Comparison of ENCODE assay signal across 22 cellular contexts in genomic region chr12:123543541-123543940, GRCh38. TPM values are rescaled to one million over a fixed set of nuclear protein-coding genes. Genes with fewer than 3 reads are reported as not detected.
DNase-seq lines count a peak whose midpoint lies in the region; ATAC-seq, FAIRE-seq and TF ChIP-seq lines count a peak whose summit lies in the region.
"Had no signal": no experiment of that assay in that cellular context is flagged by ENCODE, and none has a peak within 500 bp of the region (broad histone marks: within the 10 kb centered on the region; RNA-seq: fewer than 3 reads in every experiment).

No MANE protein-coding gene starts in this region.

- dilution Hi-C loops in IMR-90 (cut with HindIII; ENCODE audit: low sequenced_read_pairs, unreplicated experiment) = no loop called here

- no peak overlapping the region for H3K4me3 Mint-ChIP-seq in HFFc6
- H3K4me3 Mint-ChIP-seq: CD14-positive monocyte; CD4-positive, alpha-beta T cell; CD8-positive, alpha-beta memory T cell; GM23338; H9 had no signal

- no peak overlapping the region for H3K4ac ChIP-seq in IMR-90 (ENCODE audit: low read depth, low read length)

- H2BK5ac ChIP-seq in IMR-90 (ENCODE audit: low read depth, low read length, poor library complexity, severe bottlenecking) = no peak overlapping the region

- POLR2A ChIA-PET in IMR-90 (lab: Charles Lee; ENCODE audit: unreplicated experiment) = no interaction called here

- peak; percentile 30 for DNase-seq in NCI-H82 (lab: John Stamatoyannopoulos, UW)
- no peak for DNase-seq in NCI-H82 treated with DMSO at 0.1 percent for 48 hours (lab: John Stamatoyannopoulos, UW; ENCODE audit: unreplicated experiment)
- DNase-seq in IMR-90 = no peak
- peak; percentile 19 for DNase-seq in kidney
- no peak for DNase-seq in HFFc6
- no peak for DNase-seq in smooth muscle cell (lab: John Stamatoyannopoulos, UW; ENCODE audit: unreplicated experiment)
- DNase-seq: BE2C; CD4-positive, alpha-beta T cell; CD8-positive, alpha-beta memory T cell; DMS 273 treated with DMSO at 0.1 percent for 48 hours; DMS79; EL; GDM1; H9 had no signal

- TF ChIP-seq CTCF in IMR-90 (conservative IDR thresholded peaks at IDR 0.05; ENCODE audit: low read depth, low read length) = no peak
- no peak for TF ChIP-seq CTCF in kidney (IDR thresholded peaks at IDR 0.05; ENCODE audit: borderline replicate concordance, extremely low read depth, insufficient read depth)
- no peak for TF ChIP-seq CTCF in HFFc6 (IDR thresholded peaks at IDR 0.05)
- TF ChIP-seq CTCF in smooth muscle cell (IDR thresholded peaks at IDR 0.05; ENCODE audit: borderline replicate concordance, insufficient read depth, poor library complexity, severe bottlenecking) = no peak

- peak overlapping the region; percentile 45 for H2AK9ac ChIP-seq in IMR-90 (replicated peaks; ENCODE audit: low read depth, low read length, poor library complexity)

- no TSS peak for BruUV-seq in IMR-90 (replicated peaks; lab: Mats Ljungman, UMichigan)

- no peak overlapping the region for H4K91ac ChIP-seq in IMR-90 (ENCODE audit: insufficient read depth, low read depth, low read length)

- H3K18ac ChIP-seq in IMR-90 (ENCODE audit: low read depth, low read length) = no peak overlapping the region

- H3K36me3 Mint-ChIP-seq in HFFc6 (ENCODE audit: low read depth) = no peaks in the 10 kb centered on the region
- H3K36me3 Mint-ChIP-seq: CD14-positive monocyte had no signal

- no peaks in the 10 kb centered on the region for H4K20me1 ChIP-seq in IMR-90 (ENCODE audit: insufficient read depth, low read length)
- H4K20me1 ChIP-seq in smooth muscle cell (ENCODE audit: low read depth) = no peaks in the 10 kb centered on the region
- H4K20me1 ChIP-seq: BLaER1 treated with 17β-estradiol and CSF1 and Interleukin-3, amounts not matched to agents 10 nM and 100 nM had no signal

- H3K27ac ChIP-seq in IMR-90 (ENCODE audit: insufficient read depth, low read length) = no peak overlapping the region
- no peak overlapping the region for H3K27ac ChIP-seq in kidney (ENCODE audit: low read depth in 2 of 2, low read length in 2 of 2)
- H3K27ac ChIP-seq in smooth muscle cell (ENCODE audit: low read depth) = no peak overlapping the region
- H3K27ac ChIP-seq: 22Rv1; BLaER1 treated with 17β-estradiol and CSF1 and Interleukin-3, amounts not matched to agents 10 nM and 100 nM had no signal

- H2BK20ac ChIP-seq in IMR-90 (ENCODE audit: low read depth, low read length) = no peak overlapping the region

- H3K4me3 ChIP-seq in IMR-90 (ENCODE audit: insufficient read depth, low read depth, low read length) = no peak overlapping the region
- no peak overlapping the region for H3K4me3 ChIP-seq in kidney (ENCODE audit: low read length in 2 of 2)
- no peak overlapping the region for H3K4me3 ChIP-seq in smooth muscle cell
- H3K4me3 ChIP-seq: BLaER1 treated with 17β-estradiol and CSF1 and Interleukin-3, amounts not matched to agents 10 nM and 100 nM; GM23338 had no signal

- H3K4me1 ChIP-seq in IMR-90 (ENCODE audit: control insufficient read depth, insufficient read depth, low read length) = no peaks in the 10 kb centered on the region
- H3K4me1 ChIP-seq in kidney (ENCODE audit: control insufficient read depth in 1 of 2, insufficient read depth in 1 of 2, low read depth in 1 of 2, low read length in 2 of 2) = no peaks in the 10 kb centered on the region
- H3K4me1 ChIP-seq in smooth muscle cell (ENCODE audit: low read depth) = no peaks in the 10 kb centered on the region
- H3K4me1 ChIP-seq: BE2C; BLaER1 treated with 17β-estradiol and CSF1 and Interleukin-3, amounts not matched to agents 10 nM and 100 nM had no signal

- H3K9me3 Mint-ChIP-seq in HFFc6 = no peaks in the 10 kb centered on the region
- H3K9me3 Mint-ChIP-seq: CD4-positive, alpha-beta T cell; CD8-positive, alpha-beta memory T cell; GM23338 had no signal

- H4K5ac ChIP-seq in IMR-90 (ENCODE audit: low read depth, low read length) = no peak overlapping the region

- no peaks in the 10 kb centered on the region for H3K79me2 ChIP-seq in smooth muscle cell (ENCODE audit: low read depth)

- H3K23ac ChIP-seq in IMR-90 (ENCODE audit: low read depth, low read length) = no peak overlapping the region

- H3K27me3 ChIP-seq in IMR-90 (ENCODE audit: control insufficient read depth, insufficient read depth, low read length) (peaks cover 10% of the 10 kb centered on the region), smooth muscle cell (ENCODE audit: low read depth) (no peaks in the 10 kb centered on the region)
- H3K27me3 ChIP-seq: BE2C; BLaER1 treated with 17β-estradiol and CSF1 and Interleukin-3, amounts not matched to agents 10 nM and 100 nM had no signal

- H3K14ac ChIP-seq in IMR-90 (replicated peaks; ENCODE audit: low read depth, low read length) = no peak overlapping the region

- peaks cover 7% of the 10 kb centered on the region for H3K27me3 Mint-ChIP-seq in HFFc6 (ENCODE audit: insufficient read depth)
- H3K27me3 Mint-ChIP-seq: CD4-positive, alpha-beta T cell had no signal

- no peak overlapping the region for H4K8ac ChIP-seq in IMR-90 (ENCODE audit: low read depth in 2 of 2, low read length in 2 of 2)

- WGBS in IMR-90 (ENCODE audit: extremely low coverage in 2 of 2, insufficient read length in 1 of 2), 2 experiments = no CpG with 5 or more reads among the region's 4 CpGs
- WGBS in smooth muscle cell (ENCODE audit: low lambda C conversion rate) = 99% methylated on average over 4 of the region's 4 CpGs

- no peak for ATAC-seq in IMR-90 (ENCODE audit: low read depth)
- ATAC-seq: GM23338, HCT116 had no signal

- no peak overlapping the region for H2AFZ ChIP-seq in IMR-90 (replicated peaks; ENCODE audit: low read length, poor library complexity)
- no peak overlapping the region for H2AFZ ChIP-seq in smooth muscle cell (ENCODE audit: low read depth)
- H2AFZ ChIP-seq: GM23338 had no signal

- no peak for FAIRE-seq in kidney (lab: Jason Lieb, UNC)
- FAIRE-seq: A204.1, D721Med, GM12892 had no signal

- no peak overlapping the region for H3K4me2 ChIP-seq in IMR-90 (ENCODE audit: low read depth, low read length)
- H3K4me2 ChIP-seq in smooth muscle cell = no peak overlapping the region
- H3K4me2 ChIP-seq: BLaER1 treated with 17β-estradiol and CSF1 and Interleukin-3, amounts not matched to agents 10 nM and 100 nM; GM23338 had no signal

- no peak for TF ChIP-seq POLR2A in IMR-90 (IDR thresholded peaks at IDR 0.05; ENCODE audit: low read depth, low read length)

- H3K79me1 ChIP-seq in IMR-90 (ENCODE audit: low read depth in 1 of 2, low read length in 2 of 2) = no peaks in the 10 kb centered on the region

- H3K9ac ChIP-seq in IMR-90 (ENCODE audit: low read depth, low read length) (no peak overlapping the region), kidney (ENCODE audit: low read length in 2 of 2) (no peak overlapping the region), smooth muscle cell (ENCODE audit: low read depth) (no peak overlapping the region)
- H3K9ac ChIP-seq: BLaER1 treated with 17β-estradiol and CSF1 and Interleukin-3, amounts not matched to agents 10 nM and 100 nM had no signal

- H2BK120ac ChIP-seq in IMR-90 (ENCODE audit: low read depth, low read length) = no peak overlapping the region

- H2AK5ac ChIP-seq in IMR-90 (ENCODE audit: low read depth, low read length) = no peak overlapping the region

- H3K9me3 ChIP-seq in IMR-90 (ENCODE audit: control insufficient read depth, insufficient read depth, low read length) (peaks cover 3% of the 10 kb centered on the region; the same call in 1 of the 2 replicates), kidney (ENCODE audit: control insufficient read depth in 1 of 2, low read length in 2 of 2) (no peaks in the 10 kb centered on the region), smooth muscle cell (replicated peaks; ENCODE audit: low read depth) (no peaks in the 10 kb centered on the region)
- H3K9me3 ChIP-seq: BE2C had no signal

- no peak for TF ChIP-seq RAD21 in IMR-90 (IDR thresholded peaks at IDR 0.05; ENCODE audit: low read length)

- H2BK15ac ChIP-seq in IMR-90 (ENCODE audit: low read depth, low read length) = no peak overlapping the region

- H3K4me1 Mint-ChIP-seq in HFFc6 (ENCODE audit: low read depth) = peaks cover 8% of the 10 kb centered on the region
- H3K4me1 Mint-ChIP-seq: CD14-positive monocyte; CD8-positive, alpha-beta memory T cell; GM23338; H9 had no signal

- no peak overlapping the region for H3K56ac ChIP-seq in IMR-90 (ENCODE audit: extremely low read depth, insufficient read depth, low read length)

- intact Hi-C loops in IMR-90 (cut with micrococcal nuclease) (no loop called here), kidney (cut with DNase I) (no loop called here)

- H3K9me1 ChIP-seq in IMR-90 (ENCODE audit: insufficient read depth, low read length) = no peaks in the 10 kb centered on the region

- H3F3A ChIP-seq in smooth muscle cell (ENCODE audit: low read depth) = no peaks in the 10 kb centered on the region

- CTCF ChIA-PET in IMR-90 (lab: Yijun Ruan, JAX) = interaction anchor here (1.0 kb wide), 1 partner anchor 10 kb away, joined by 4 read pairs; the partner anchor contains the start of gene RILPL1

- H3K36me3 ChIP-seq in IMR-90 (ENCODE audit: control insufficient read depth, insufficient read depth, low read length) (no peaks in the 10 kb centered on the region), kidney (ENCODE audit: control insufficient read depth in 1 of 2, insufficient read depth in 2 of 2, low read length in 2 of 2) (no peaks in the 10 kb centered on the region), smooth muscle cell (ENCODE audit: low read depth) (no peaks in the 10 kb centered on the region)
- H3K36me3 ChIP-seq: BE2C; BLaER1 treated with 17β-estradiol and CSF1 and Interleukin-3, amounts not matched to agents 10 nM and 100 nM had no signal

- no peak overlapping the region for H3K27ac Mint-ChIP-seq in HFFc6
- H3K27ac Mint-ChIP-seq: CD14-positive monocyte; CD4-positive, alpha-beta T cell; CD8-positive, alpha-beta memory T cell; GM23338; H9 had no signal

- in situ Hi-C loops in IMR-90 (cut with MboI; ENCODE audit: low sequenced_read_pairs) = no loop called here

RNA-seq across cellular contexts. Expression of gene RILPL1, which starts 10.0 kb away (rescaled TPM):
- total RNA-seq in IMR-90 (2012; rRNA removed) = 11.1 and 14.2 TPM in 2 replicates
- polyA plus RNA-seq in IMR-90 (2012; rRNA removed) = 19.8 and 24.5 TPM in 2 replicates
- 15.2 and 17.4 TPM in 2 replicates for polyA plus RNA-seq in IMR-90 (2012; cell fraction: cytosol; rRNA removed)
- polyA plus RNA-seq in IMR-90 (2012; cell fraction: nucleus; rRNA removed; ENCODE audit: low replicate concordance) = 28.5 and 34.7 TPM in 2 replicates
- total RNA-seq in kidney = 14.1 TPM
- polyA plus RNA-seq in kidney (ENCODE audit: insufficient read depth, low read depth, low replicate concordance) = 19.0 TPM
- 10 to 100 TPM; 15.2 to 18.9 (median 16.9) TPM for total RNA-seq in HFFc6 (2021; fragmentation: NEBNext Ultra II Directional; extraction: Animal tissue kit (Norgen Biotek cat#: 25700))
- total RNA-seq in smooth muscle cell = 13.2 and 17.9 TPM in 2 replicates
- polyA plus RNA-seq in smooth muscle cell = 29.8 and 36.3 TPM in 2 replicates
- polyA plus RNA-seq: CD14-positive monocyte had no signal

RNA-seq across cellular contexts. Expression of gene TMED2, which starts 40.8 kb away (rescaled TPM):
- 318 and 504 TPM in 2 replicates for total RNA-seq in IMR-90 (2012; rRNA removed)
- 132 and 154 TPM in 2 replicates for polyA plus RNA-seq in IMR-90 (2012; rRNA removed)
- polyA plus RNA-seq in IMR-90 (2012; cell fraction: cytosol; rRNA removed) = 315 and 395 TPM in 2 replicates
- polyA plus RNA-seq in IMR-90 (2012; cell fraction: nucleus; rRNA removed; ENCODE audit: low replicate concordance) = 61.2 and 61.4 TPM in 2 replicates
- total RNA-seq in kidney = 229 TPM
- 89.1 TPM for polyA plus RNA-seq in kidney (ENCODE audit: insufficient read depth, low read depth, low replicate concordance)
- 100 to 1,000 TPM; 383 to 448 (median 405) TPM for total RNA-seq in HFFc6 (2021; fragmentation: NEBNext Ultra II Directional; extraction: Animal tissue kit (Norgen Biotek cat#: 25700))
- 394 and 424 TPM in 2 replicates for total RNA-seq in smooth muscle cell
- 314 and 356 TPM in 2 replicates for polyA plus RNA-seq in smooth muscle cell

RNA-seq across cellular contexts. Expression of gene DDX55, which starts 58.4 kb away (rescaled TPM):
- total RNA-seq in IMR-90 (2012; rRNA removed) (13.3 and 14.4 TPM in 2 replicates), kidney (20.3 TPM), smooth muscle cell (13.4 and 14.5 TPM in 2 replicates)
- polyA plus RNA-seq in IMR-90 (2012; rRNA removed) (15.0 and 18.7 TPM in 2 replicates), kidney (ENCODE audit: insufficient read depth, low read depth, low replicate concordance) (9.2 TPM), smooth muscle cell (14.7 and 20.1 TPM in 2 replicates)
- 4.8 and 8.4 TPM in 2 replicates for polyA plus RNA-seq in IMR-90 (2012; cell fraction: cytosol; rRNA removed)
- 53.0 and 64.1 TPM in 2 replicates for polyA plus RNA-seq in IMR-90 (2012; cell fraction: nucleus; rRNA removed; ENCODE audit: low replicate concordance)
- total RNA-seq in HFFc6 (2021; fragmentation: NEBNext Ultra II Directional; extraction: Animal tissue kit (Norgen Biotek cat#: 25700)) = 10 to 100 TPM; 13.4 to 18.4 (median 14.3) TPM

Comparison
In these comparisons a context has a peak if more than half of its experiments do, and no peak if none do; other contexts are left out.
1. DNase-seq: peak in NCI-H82 (single experiment) and kidney (single experiment); none in NCI-H82 treated with DMSO at 0.1 percent for 48 hours (single experiment), IMR-90 (single experiment), HFFc6 (single experiment) and smooth muscle cell (single experiment).